In the genomic region with DNA sequence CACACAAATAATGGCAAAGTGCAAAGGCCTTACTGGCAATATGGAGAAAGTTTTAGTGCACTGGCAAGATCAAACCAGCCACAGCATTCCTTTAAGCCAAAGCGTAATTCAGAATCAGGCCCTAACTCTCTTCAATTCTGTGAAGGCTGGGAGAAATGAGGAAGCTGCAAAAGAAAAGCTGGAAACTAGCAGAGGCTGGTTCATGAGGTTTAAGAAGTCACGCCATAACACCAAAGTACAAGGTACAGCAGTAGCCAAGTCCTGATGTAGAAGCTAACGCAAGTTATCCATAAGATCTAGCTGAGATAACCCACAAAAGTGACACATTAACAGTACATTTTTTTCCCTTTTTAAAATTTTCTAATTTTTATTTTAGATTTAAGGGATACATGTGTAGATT, we compare ENCODE assay signal across 30 cellular contexts.
"Had no signal": no experiment of that assay in that cellular context is flagged by ENCODE, and none has a peak within 500 bp of the region (broad histone marks: within the 10 kb centered on the region; RNA-seq: fewer than 3 reads in every experiment).

No MANE protein-coding gene starts in this region.

- H3K4me1 ChIP-seq: body of pancreas, stomach, thyroid gland, upper lobe of left lung, vagina had no signal

- H3K27me3 Mint-ChIP-seq: activated CD4-positive, alpha-beta T cell treated with anti-CD3 and anti-CD28 coated beads, Interleukin-2, amount 10 ng/mL, durations not matched to agents 7 days and 5 days; activated CD8-positive, alpha-beta T cell treated with anti-CD3 and anti-CD28 coated beads for 36 hours; activated T-helper 17 cell treated with anti-CD3 and anti-CD28 coated beads, Interleukin-2, amount 50 U/mL, for 72 hours; naive B cell; progenitor cell of endocrine pancreas; stimulated activated naive B cell treated with anti-CD40 and anti-IgM and Interleukin-4, amounts not matched to agents 10 μg/mL and 1 μg/mL and 100 μg/mL, for 72 hours; T-helper 17 cell had no signal

- DNase-seq: activated CD4-positive, alpha-beta T cell treated with anti-CD3 and anti-CD28 coated beads, Interleukin-2, amount 10 ng/mL, durations not matched to agents 7 days and 5 days; activated CD4-positive, CD25-positive, alpha-beta regulatory T cell treated with anti-CD3 and anti-CD28 coated beads, Interleukin-2, amount 50 U/mL, for 72 hours; activated CD8-positive, alpha-beta T cell treated with anti-CD3 and anti-CD28 coated beads for 36 hours; activated gamma-delta T cell treated with Interleukin-2 at 50 U/mL for 16 hours; activated naive CD4-positive, alpha-beta T cell treated with anti-CD3 and anti-CD28 coated beads, Interleukin-2, amount 50 U/mL, for 16 hours; activated T-cell treated with anti-CD3 and anti-CD28 coated beads, Interleukin-2, amount 50 U/mL, for 4 hours; body of pancreas; dorsolateral prefrontal cortex; effector memory CD4-positive, alpha-beta T cell; glutamatergic neuron; left ventricle myocardium superior; mammary epithelial cell; naive B cell; ovary; retina; stimulated activated naive B cell treated with anti-CD40 and anti-IgM and Interleukin-4, amounts not matched to agents 10 μg/mL and 1 μg/mL and 100 μg/mL, for 72 hours; stomach; T-helper 17 cell; T1000; thyroid gland; upper lobe of left lung had no signal

- H3K36me3 ChIP-seq: ovary had no signal

- H3K9me3 ChIP-seq: body of pancreas, ovary, stomach, thyroid gland, upper lobe of left lung, vagina had no signal

- H3K4me3 Mint-ChIP-seq: activated CD4-positive, alpha-beta T cell treated with anti-CD3 and anti-CD28 coated beads, Interleukin-2, amount 10 ng/mL, durations not matched to agents 7 days and 5 days; activated CD8-positive, alpha-beta T cell treated with anti-CD3 and anti-CD28 coated beads for 36 hours; activated T-cell treated with anti-CD3 and anti-CD28 coated beads, Interleukin-2, amount 50 U/mL, for 4 hours; activated T-helper 17 cell treated with anti-CD3 and anti-CD28 coated beads, Interleukin-2, amount 50 U/mL, for 72 hours; naive B cell; stimulated activated naive B cell treated with anti-CD40 and anti-IgM and Interleukin-4, amounts not matched to agents 10 μg/mL and 1 μg/mL and 100 μg/mL, for 72 hours; T-helper 17 cell had no signal

- H3K4me3 ChIP-seq: body of pancreas, cardiac muscle cell, coronary artery, dorsolateral prefrontal cortex, ovary, skin epidermis, stomach, thyroid gland, upper lobe of left lung, vagina had no signal

- FAIRE-seq: frontal cortex, islet of Langerhans had no signal

- H3K27ac ChIP-seq: body of pancreas, cardiac muscle cell, coronary artery, ovary, stomach, thyroid gland, upper lobe of left lung, vagina had no signal

- H3K27ac Mint-ChIP-seq: activated CD4-positive, alpha-beta T cell treated with anti-CD3 and anti-CD28 coated beads, Interleukin-2, amount 10 ng/mL, durations not matched to agents 7 days and 5 days had no signal

- H3K9me3 Mint-ChIP-seq: activated CD4-positive, alpha-beta T cell treated with anti-CD3 and anti-CD28 coated beads, Interleukin-2, amount 10 ng/mL, durations not matched to agents 7 days and 5 days; activated CD8-positive, alpha-beta T cell treated with anti-CD3 and anti-CD28 coated beads for 36 hours; activated T-cell treated with anti-CD3 and anti-CD28 coated beads, Interleukin-2, amount 50 U/mL, for 4 hours; activated T-helper 17 cell treated with anti-CD3 and anti-CD28 coated beads, Interleukin-2, amount 50 U/mL, for 72 hours; naive B cell; stimulated activated naive B cell treated with anti-CD40 and anti-IgM and Interleukin-4, amounts not matched to agents 10 μg/mL and 1 μg/mL and 100 μg/mL, for 72 hours had no signal

- H3K27me3 ChIP-seq: body of pancreas, cardiac muscle cell, dorsolateral prefrontal cortex, ovary, stomach, thyroid gland, upper lobe of left lung, vagina had no signal

- ATAC-seq: activated CD8-positive, alpha-beta T cell treated with anti-CD3 and anti-CD28 coated beads for 36 hours; activated T-cell treated with anti-CD3 and anti-CD28 coated beads, Interleukin-2, amount 50 U/mL, for 4 hours; activated T-helper 17 cell treated with anti-CD3 and anti-CD28 coated beads, Interleukin-2, amount 50 U/mL, for 72 hours; body of pancreas; left ventricle myocardium superior; sciatic nerve; stimulated activated naive B cell treated with anti-CD40 and anti-IgM and Interleukin-4, amounts not matched to agents 10 μg/mL and 1 μg/mL and 100 μg/mL, for 72 hours; T-helper 17 cell had no signal
